Comparison of ENCODE assay signal across 1 cellular context in genomic region chr9:113963914-113964739, GRCh38.
TF ChIP-seq lines count a peak whose summit lies in the region.

No MANE protein-coding gene starts in this region.

TF ChIP-seq in H1, 55 proteins besides CTCF, POLR2A, EP300 and RAD21:
- TF ChIP-seq YY1 (IDR thresholded peaks at IDR 0.05; ENCODE audit: low read depth, low read length) (peak; percentile 67; the same call in 1 of the 2 replicates), FOSL1 (IDR thresholded peaks at IDR 0.05; ENCODE audit: insufficient read depth, low read depth, low read length) (no peak)
